17 cellular contexts compared by ENCODE assay signal in the genomic region with DNA sequence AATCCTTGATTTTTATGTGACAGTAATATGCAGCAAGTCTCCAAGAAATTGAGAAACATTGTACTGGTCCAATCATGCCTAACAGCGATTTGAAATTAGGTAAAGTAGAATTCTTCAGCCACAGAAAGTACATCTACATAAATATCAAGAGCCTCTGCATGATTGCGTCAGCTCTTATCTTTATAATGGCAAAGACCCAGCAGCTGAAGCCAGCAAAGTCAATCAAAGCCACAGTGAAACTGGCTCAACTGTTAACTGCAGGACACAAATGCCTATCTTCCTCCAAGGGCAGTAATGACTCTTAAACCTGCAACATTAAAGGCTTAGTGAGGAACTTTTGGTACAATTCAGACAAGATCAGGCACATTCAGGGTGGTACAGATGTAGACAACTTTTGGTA.
A peak's percentile ranks its signal among the peaks of the same experiment; 100 is the strongest.
DNase-seq lines count a peak whose midpoint lies in the region; ATAC-seq, FAIRE-seq and TF ChIP-seq lines count a peak whose summit lies in the region.
"Had no signal": no experiment of that assay in that cellular context is flagged by ENCODE, and none has a peak within 500 bp of the region (broad histone marks: within the 10 kb centered on the region; RNA-seq: fewer than 3 reads in every experiment).

No MANE protein-coding gene starts in this region.

- POLR2A ChIA-PET in H1 (lab: Charles Lee; ENCODE audit: partially characterized antibody), result interaction anchor here (0.6 kb wide), 1 partner anchor 19 kb away, joined by 4 read pairs; no protein-coding TSS in a partner anchor

- H3K4me2 ChIP-seq in GM23338 (peak overlapping the region; percentile 54), H1 (ENCODE audit: insufficient read depth in 1 of 2, low read depth in 2 of 2, low read length in 2 of 2) (peak overlapping the region; percentile 12 to 31; a peak in 2 of 4 replicates)

- TF ChIP-seq CTCF in GM23338 (conservative IDR thresholded peaks at IDR 0.05; ENCODE audit: low read depth in 2 of 2), result no peak
- no peak for TF ChIP-seq CTCF in H1 (IDR thresholded peaks at IDR 0.05; ENCODE audit: control extremely low read depth in 1 of 3, insufficient read depth in 1 of 3, low read depth in 1 of 3, low read length in 3 of 3)
- no peak for TF ChIP-seq CTCF in liver (IDR thresholded peaks at IDR 0.05; ENCODE audit: low read depth, low read length, missing input control)

- no peak overlapping the region for H4K91ac ChIP-seq in H1 (replicated peaks; ENCODE audit: insufficient read length, low read length)

- H2BK120ac ChIP-seq in H1 (replicated peaks; ENCODE audit: low read depth, low read length), result no peak overlapping the region

- TF ChIP-seq RAD21 in H1 (IDR thresholded peaks at IDR 0.05 in 1 of 2, conservative IDR thresholded peaks at IDR 0.05 in 1 of 2; ENCODE audit: low read depth in 2 of 2, low read length in 2 of 2) (no peak), liver (IDR thresholded peaks at IDR 0.05) (peak; percentile 16 to 20)

- H2BK5ac ChIP-seq in H1 (ENCODE audit: low read depth, low read length), result no peak overlapping the region

- H3K4me1 ChIP-seq in GM23338 (ENCODE audit: insufficient read depth) (peaks cover 21% of the 10 kb centered on the region), H1 (replicated peaks in 1 of 4; ENCODE audit: control insufficient read depth in 3 of 4, insufficient read depth in 4 of 4, low read length in 3 of 4) (peaks cover 0 to 7% (median 0%) of the 10 kb centered on the region in 4 experiments; a peak in 1 of 7 replicates), liver (ENCODE audit: control insufficient read depth in 4 of 4, insufficient read depth in 4 of 4, low read length in 3 of 4) (peaks cover 1 to 10% (median 4%) of the 10 kb centered on the region in 4 donors)
- H3K4me1 ChIP-seq: breast epithelium, transverse colon had no signal

- H3K18ac ChIP-seq in H1 (ENCODE audit: extremely low read depth, low read length), result no peak overlapping the region

- H3K9me3 ChIP-seq in H1 (ENCODE audit: insufficient read depth in 2 of 2, low read depth in 1 of 2, low read length in 1 of 2) (no peaks in the 10 kb centered on the region), liver (ENCODE audit: control insufficient read depth in 4 of 4, low read length in 3 of 4) (no peaks in the 10 kb centered on the region)
- H3K9me3 ChIP-seq: transverse colon had no signal

- ATAC-seq in GM23338 (peak; percentile 81), HG03460 (IDR thresholded peaks at IDR 0.05; ENCODE audit: unreplicated experiment) (no peak), GM18505 (IDR thresholded peaks at IDR 0.05; ENCODE audit: unreplicated experiment) (no peak), GM19351 (IDR thresholded peaks at IDR 0.05; ENCODE audit: unreplicated experiment) (no peak)
- no peak for ATAC-seq in activated CD4-positive, CD25-positive, alpha-beta regulatory T cell treated with anti-CD3 and anti-CD28 coated beads, Interleukin-2, amount 50 U/mL, for 24 hours
- ATAC-seq: HCT116 had no signal

- no peaks in the 10 kb centered on the region for H3K23me2 ChIP-seq in H1 (ENCODE audit: low read depth, low read length)

- no peak for TF ChIP-seq POLR2A in H1 (IDR thresholded peaks at IDR 0.05; ENCODE audit: control extremely low read depth in 1 of 2, low read depth in 2 of 2, low read length in 2 of 2)
- TF ChIP-seq POLR2A in GM18505 (IDR thresholded peaks at IDR 0.05; ENCODE audit: borderline replicate concordance, extremely low read depth, insufficient read depth, insufficient read length), result no peak

- CTCF ChIA-PET in H1 (lab: Charles Lee; ENCODE audit: partially characterized antibody), result no interaction called here

- 9% methylated on average over 2 of the region's 2 CpGs; no CpG with 5 or more reads in 1 of the 2 experiments for WGBS in H1 (ENCODE audit: extremely low coverage in 1 of 2, insufficient coverage in 1 of 2, insufficient read length in 1 of 2, insufficient replicate concordance in 2 of 2, low coverage in 1 of 2, low lambda C conversion rate in 2 of 2, missing lambda C conversion rate in 1 of 2), 2 experiments
- WGBS in liver, result 21% methylated on average over 2 of the region's 2 CpGs

- H2BK20ac ChIP-seq in H1 (ENCODE audit: low read length), result peak overlapping the region; percentile 3; the same call in 1 of the 2 replicates

- H3K9me2 ChIP-seq in GM23338 (ENCODE audit: insufficient read depth), result no peaks in the 10 kb centered on the region

- H3K56ac ChIP-seq in H1 (replicated peaks; ENCODE audit: insufficient read length, low read depth, low read length), result no peak overlapping the region

- no peak overlapping the region for H3K4ac ChIP-seq in H1 (replicated peaks; ENCODE audit: insufficient read length, low read depth, low read length)

- H2BK15ac ChIP-seq in H1 (ENCODE audit: low read length), result no peak overlapping the region

- H3F3A ChIP-seq in GM23338 (replicated peaks; ENCODE audit: low read depth), result no peaks in the 10 kb centered on the region

- TF ChIP-seq EP300 in H1 (IDR thresholded peaks at IDR 0.05; ENCODE audit: borderline replicate concordance in 1 of 2, low read depth in 2 of 2, low read length in 2 of 2), result no peak

- H3K14ac ChIP-seq in H1 (ENCODE audit: insufficient read length), result no peak overlapping the region

- DNase-seq in GM23338 (ENCODE audit: low spot score) (peak; percentile 65), HuH-7.5 (ENCODE audit: low spot score) (peak; percentile 16), H1 (ENCODE audit: low read depth in 1 of 2, low spot score in 2 of 2) (no peak)
- DNase-seq: activated gamma-delta T cell; effector CD8-positive, alpha-beta T cell; kidney; NCI-H2171; stimulated activated CD4-positive, alpha-beta T cell treated with anti-CD3 and anti-CD28 coated beads, Interleukin-4, amount 100 ng/mL, for 1 hour; transverse colon had no signal

- no peak overlapping the region for H3K4me3 Mint-ChIP-seq in GM23338

- no peak overlapping the region for H4K8ac ChIP-seq in H1 (ENCODE audit: extremely low read depth, insufficient read depth, low read length)

- H3K27me3 Mint-ChIP-seq in GM23338 (ENCODE audit: insufficient read depth, low read depth, poor library complexity), result no peaks in the 10 kb centered on the region

- H3K27ac ChIP-seq in GM23338 (ENCODE audit: low read depth), result peak overlapping the region; percentile 76; the same call in 1 of the 2 replicates
- no peak overlapping the region for H3K27ac ChIP-seq in H1 (ENCODE audit: low read depth, low read length)
- H3K27ac ChIP-seq in liver (ENCODE audit: low read depth in 1 of 2, low read length in 2 of 2), result no peak overlapping the region
- H3K27ac ChIP-seq: breast epithelium, transverse colon had no signal

- H3K79me2 ChIP-seq in GM23338 (replicated peaks; ENCODE audit: insufficient read depth) (no peaks in the 10 kb centered on the region), H1 (ENCODE audit: control insufficient read depth in 1 of 2, insufficient read depth in 2 of 2, low read length in 2 of 2) (no peaks in the 10 kb centered on the region)

- no peaks in the 10 kb centered on the region; the same call in 1 of the 3 replicates for H3K9me3 Mint-ChIP-seq in GM23338

- H3K27me3 ChIP-seq in GM23338 (ENCODE audit: insufficient read depth) (no peaks in the 10 kb centered on the region), H1 (replicated peaks in 1 of 4; ENCODE audit: control insufficient read depth in 3 of 4, extremely low read depth in 1 of 4, insufficient read depth in 3 of 4, low read length in 3 of 4) (no peaks in the 10 kb centered on the region), liver (ENCODE audit: control insufficient read depth in 4 of 4, insufficient read depth in 4 of 4, low read length in 3 of 4) (peaks cover 0 to 4% (median 1%) of the 10 kb centered on the region in 4 donors)
- H3K27me3 ChIP-seq: breast epithelium, transverse colon had no signal

- no peak overlapping the region for H2AFZ ChIP-seq in GM23338
- peak overlapping the region; percentile 80; the same call in 1 of the 2 replicates for H2AFZ ChIP-seq in H1 (ENCODE audit: low read length)

- H2BK12ac ChIP-seq in H1 (ENCODE audit: low read depth, low read length), result no peak overlapping the region

- H3K9ac ChIP-seq in H1 (replicated peaks in 1 of 4; ENCODE audit: extremely low read depth in 1 of 4, low read depth in 3 of 4, low read length in 3 of 4) (no peak overlapping the region), liver (ENCODE audit: low read depth in 1 of 2, low read length in 2 of 2) (no peak overlapping the region)

- H3K4me1 Mint-ChIP-seq in GM23338, result peaks cover 21% of the 10 kb centered on the region

- H4K20me1 ChIP-seq in GM23338 (replicated peaks; ENCODE audit: insufficient read depth), result no peaks in the 10 kb centered on the region
- no peaks in the 10 kb centered on the region for H4K20me1 ChIP-seq in H1 (replicated peaks in 1 of 2; ENCODE audit: control insufficient read depth in 1 of 2, insufficient read depth in 2 of 2, low read length in 2 of 2)

- H3K36me3 Mint-ChIP-seq in GM23338 (ENCODE audit: low read depth), result peaks cover 4% of the 10 kb centered on the region; the same call in 1 of the 3 replicates

- no peaks in the 10 kb centered on the region for H3K79me1 ChIP-seq in H1 (ENCODE audit: low read depth, low read length)

- H4K5ac ChIP-seq in H1 (ENCODE audit: insufficient read length, low read depth, low read length), result no peak overlapping the region

- peak; percentile 81 for FAIRE-seq in H1 (lab: Jason Lieb, UNC)
- FAIRE-seq: frontal cortex had no signal

- no peak overlapping the region for H3K4me3 ChIP-seq in GM23338
- H3K4me3 ChIP-seq in H1 (ENCODE audit: extremely low read depth in 1 of 4, insufficient read depth in 2 of 4, low read depth in 3 of 4, low read length in 4 of 4), result peak overlapping the region in 1 of 4 experiments; percentile 12; a peak in 1 of 8 replicates
- no peak overlapping the region for H3K4me3 ChIP-seq in liver (ENCODE audit: low read depth in 1 of 3, low read length in 3 of 3)
- H3K4me3 ChIP-seq: breast epithelium, transverse colon had no signal

- H3K27ac Mint-ChIP-seq in GM23338, result peak overlapping the region; percentile 92

- no peaks in the 10 kb centered on the region for H3K36me3 ChIP-seq in GM23338 (ENCODE audit: insufficient read depth)
- no peaks in the 10 kb centered on the region for H3K36me3 ChIP-seq in H1 (ENCODE audit: control insufficient read depth in 2 of 4, insufficient read depth in 4 of 4, low read length in 3 of 4)
- H3K36me3 ChIP-seq in liver (ENCODE audit: control insufficient read depth in 4 of 4, insufficient read depth in 3 of 4, low read depth in 1 of 4, low read length in 3 of 4), result no peaks in the 10 kb centered on the region
- H3K36me3 ChIP-seq: breast epithelium, transverse colon had no signal

- H3K23ac ChIP-seq in H1 (ENCODE audit: insufficient read length), result no peak overlapping the region

- H2AK5ac ChIP-seq in H1 (ENCODE audit: low read depth, low read length), result no peak overlapping the region

TF ChIP-seq in GM23338, 12 proteins besides CTCF, POLR2A, EP300 and RAD21 (continues in another document):
- TF ChIP-seq POLR2AphosphoS5 (IDR thresholded peaks at IDR 0.05; ENCODE audit: low read depth) (no peak), JUNB (IDR thresholded peaks at IDR 0.05; ENCODE audit: unreplicated experiment) (no peak)

TF ChIP-seq in H1, 55 proteins besides CTCF, POLR2A, EP300 and RAD21:
- TF ChIP-seq CEBPB (IDR thresholded peaks at IDR 0.05; ENCODE audit: low read depth, low read length) (peak; percentile 92), SIX5 (IDR thresholded peaks at IDR 0.05; ENCODE audit: low read depth, low read length) (no peak)
TF ChIP-seq in H1: peak in this region for 1.

TF ChIP-seq in liver, 16 proteins besides CTCF, POLR2A, EP300 and RAD21 (continues in another document):
- TF ChIP-seq TAF1 (conservative IDR thresholded peaks at IDR 0.05), result no peak

Comparison
In these comparisons a context has a peak if more than half of its experiments do, and no peak if none do; other contexts are left out.
1. DNase-seq: peak in GM23338 (single experiment) and HuH-7.5 (single experiment); none in H1 (0 of 2).